Comparison of ENCODE assay signal across 20 cellular contexts in the genomic region with DNA sequence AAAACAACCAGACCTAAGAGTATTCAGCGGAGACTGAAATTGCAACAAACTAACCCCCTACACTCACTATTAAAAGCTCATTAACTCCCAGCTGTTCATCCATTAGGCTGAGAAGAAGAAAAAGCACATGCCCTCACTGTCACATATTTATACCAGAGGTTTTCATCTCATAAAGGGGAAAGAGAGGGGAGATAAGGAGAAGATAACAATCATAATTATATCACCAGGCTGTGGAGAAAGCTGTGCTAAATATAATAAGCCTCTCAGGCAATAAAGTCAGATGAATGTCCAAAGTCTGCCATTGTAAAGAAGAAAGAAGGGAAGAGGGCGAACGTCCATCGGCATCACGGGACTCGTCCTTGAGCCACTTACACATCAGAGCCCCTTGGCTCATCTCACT.
"Had no signal": no experiment of that assay in that cellular context is flagged by ENCODE, and none has a peak within 500 bp of the region (broad histone marks: within the 10 kb centered on the region; RNA-seq: fewer than 3 reads in every experiment).

No MANE protein-coding gene starts in this region.

- H3K36me3 ChIP-seq: heart right ventricle, left ventricle myocardium inferior, lower lobe of right lung, neural progenitor cell, pancreas, stomach, thoracic aorta had no signal

- ATAC-seq: esophagus mucosa; heart right ventricle; lower lobe of right lung; natural killer cell treated with Interleukin-12 subunit alpha and Interleukin-12 subunit beta and Interleukin-15 and Interleukin-18, amount 100 ng/mL, for 72 hours; pancreas; right cardiac atrium had no signal

- FAIRE-seq: endometrium, frontal cortex, pancreas had no signal

- H3K4me3 ChIP-seq: heart right ventricle, left ventricle myocardium inferior, lower lobe of right lung, neural progenitor cell, pancreas, stomach, thoracic aorta had no signal

- H3K4me2 ChIP-seq: neural progenitor cell had no signal

- H2AFZ ChIP-seq: neural progenitor cell had no signal

- DNase-seq: effector memory CD4-positive, alpha-beta T cell; heart right ventricle; islet precursor cell; left ventricle myocardium inferior; lower lobe of right lung; nucleus accumbens; pancreas; right cardiac atrium; small intestine; stimulated activated CD4-positive, alpha-beta T cell treated with anti-CD3 and anti-CD28 coated beads, Interleukin-12 subunit alpha, Interleukin-12 subunit beta, amount 100 ng/mL, for 4 hours; stimulated activated naive CD4-positive, alpha-beta T cell; stomach; substantia nigra; trophoblast cell had no signal

- H3K27ac ChIP-seq: heart right ventricle, left ventricle myocardium inferior, lower lobe of right lung, neural progenitor cell, pancreas, stomach, thoracic aorta had no signal

- H3K9me3 ChIP-seq: heart right ventricle, left ventricle myocardium inferior, lower lobe of right lung, pancreas, thoracic aorta had no signal

- H3K27me3 ChIP-seq: heart right ventricle, neural progenitor cell, pancreas, stomach had no signal

- H3K4me1 ChIP-seq: heart right ventricle, left ventricle myocardium inferior, lower lobe of right lung, pancreas, stomach had no signal
